ENCODE assay signal across 1 cellular context in genomic region chr10:110918633-110919348, GRCh38.
TF ChIP-seq lines count a peak whose summit lies in the region.

Gene BBIP1 (minus strand): TSS chr10:110919180. CDS start chr10:110918157, 1,023 bp downstream.

TF ChIP-seq in K562, 482 proteins besides CTCF, POLR2A, EP300 and RAD21 (continued from another document):
- TF ChIP-seq HOMEZ (CRISPR knock-in tag; IDR thresholded peaks at IDR 0.05), result no peak
- TF ChIP-seq CAMTA2 (CRISPR knock-in tag; conservative IDR thresholded peaks at IDR 0.05), result no peak
- no peak for TF ChIP-seq TFE3 (CRISPR knock-in tag; IDR thresholded peaks at IDR 0.05)
- TF ChIP-seq CREM (IDR thresholded peaks at IDR 0.05; ENCODE audit: low read depth), result peak; percentile 86
- TF ChIP-seq PHF8 (IDR thresholded peaks at IDR 0.05; ENCODE audit: borderline replicate concordance, low read length), result peak; percentile 91
- TF ChIP-seq ZNF146 (CRISPR knock-in tag; IDR thresholded peaks at IDR 0.05; ENCODE audit: unreplicated experiment), result no peak
- TF ChIP-seq ZNF589 (CRISPR knock-in tag; IDR thresholded peaks at IDR 0.05; ENCODE audit: low read depth), result peak; percentile 85; the same call in 1 of the 2 replicates
- TF ChIP-seq RB1 (IDR thresholded peaks at IDR 0.05; ENCODE audit: low read depth), result peak; percentile 56
- TF ChIP-seq ZBTB26 (CRISPR knock-in tag; IDR thresholded peaks at IDR 0.05), result no peak
- TF ChIP-seq NUFIP1 (IDR thresholded peaks at IDR 0.05; ENCODE audit: partially characterized antibody), result no peak
- peak; percentile 87 for TF ChIP-seq SP2 (IDR thresholded peaks at IDR 0.05; ENCODE audit: extremely low read depth, low read depth, low read length, poor library complexity, severe bottlenecking)
- peak; percentile 77 for TF ChIP-seq ZNF384 (IDR thresholded peaks at IDR 0.05; ENCODE audit: low read depth, low read length)
- peak in 1 of 2 experiments; percentile 22 for TF ChIP-seq E2F6 (IDR thresholded peaks at IDR 0.05; ENCODE audit: borderline replicate concordance in 1 of 2, extremely low read depth in 1 of 2, insufficient read depth in 1 of 2, insufficient read length in 1 of 2, low read depth in 1 of 2, low read length in 1 of 2, poor library complexity in 1 of 2, severe bottlenecking in 1 of 2)
- no peak for TF ChIP-seq RFX5 (IDR thresholded peaks at IDR 0.05; ENCODE audit: low read depth, low read length)
- TF ChIP-seq SIX5 (IDR thresholded peaks at IDR 0.05; ENCODE audit: borderline replicate concordance in 1 of 2, insufficient read depth in 1 of 2, low read depth in 1 of 2, low read length in 2 of 2), result peak; percentile 56 to 58; a peak in 3 of 4 replicates
- no peak for TF ChIP-seq CBX8 (IDR thresholded peaks at IDR 0.05; ENCODE audit: borderline replicate concordance, extremely low read depth, low read depth, low read length, poor library complexity, severe bottlenecking)
- peak in 1 of 2 experiments; percentile 20; a peak in 1 of 4 replicates for TF ChIP-seq RCOR1 (IDR thresholded peaks at IDR 0.05; ENCODE audit: borderline replicate concordance in 1 of 2, low read depth in 2 of 2, low read length in 2 of 2)
- peak; percentile 30; the same call in 1 of the 2 replicates for TF ChIP-seq BRD4 (IDR thresholded peaks at IDR 0.05)
- no peak for TF ChIP-seq DLX4 (CRISPR knock-in tag; IDR thresholded peaks at IDR 0.05)
- TF ChIP-seq MNT (conservative IDR thresholded peaks at IDR 0.05), result peak; percentile 36 to 67; a peak in 1 of 4 replicates
- TF ChIP-seq HMG20B (CRISPR knock-in tag; IDR thresholded peaks at IDR 0.05), result no peak
- peak; percentile 91 for TF ChIP-seq HMGN3 (IDR thresholded peaks at IDR 0.05; ENCODE audit: borderline replicate concordance, extremely low read depth, insufficient read length, low read depth, low read length)
- TF ChIP-seq BMI1 (IDR thresholded peaks at IDR 0.05; ENCODE audit: low read length), result peak; percentile 64; the same call in 1 of the 2 replicates
- TF ChIP-seq ZNF584 (CRISPR knock-in tag; IDR thresholded peaks at IDR 0.05; ENCODE audit: low read depth), result peak; percentile 74
- peak; percentile 84 for TF ChIP-seq KDM5B (IDR thresholded peaks at IDR 0.05; ENCODE audit: insufficient replicate concordance, low read depth, low read length)
- TF ChIP-seq ZNF143 (CRISPR knock-in tag; IDR thresholded peaks at IDR 0.05), result no peak
- TF ChIP-seq POLR2G (IDR thresholded peaks at IDR 0.05; ENCODE audit: low read depth, low read length), result peak; percentile 95
- TF ChIP-seq CREB5 (CRISPR knock-in tag; IDR thresholded peaks at IDR 0.05), result no peak
- peak; percentile 86 to 97 (median 97) for TF ChIP-seq YY1 (IDR thresholded peaks at IDR 0.05; ENCODE audit: borderline replicate concordance in 1 of 3, control insufficient read depth in 1 of 3, extremely low read depth in 1 of 3, insufficient read depth in 3 of 3, insufficient read length in 1 of 3, insufficient replicate concordance in 2 of 3, low read depth in 1 of 3, low read length in 2 of 3)
